In genomic region chr19:45667620-45668341, GRCh38 we compare ENCODE assay signal across 8 cellular contexts. TPM values are rescaled to one million over a fixed set of nuclear protein-coding genes. Genes with fewer than 3 reads are reported as not detected.
DNase-seq lines count a peak whose midpoint lies in the region; ATAC-seq and TF ChIP-seq lines count a peak whose summit lies in the region.

A gene with protein sequence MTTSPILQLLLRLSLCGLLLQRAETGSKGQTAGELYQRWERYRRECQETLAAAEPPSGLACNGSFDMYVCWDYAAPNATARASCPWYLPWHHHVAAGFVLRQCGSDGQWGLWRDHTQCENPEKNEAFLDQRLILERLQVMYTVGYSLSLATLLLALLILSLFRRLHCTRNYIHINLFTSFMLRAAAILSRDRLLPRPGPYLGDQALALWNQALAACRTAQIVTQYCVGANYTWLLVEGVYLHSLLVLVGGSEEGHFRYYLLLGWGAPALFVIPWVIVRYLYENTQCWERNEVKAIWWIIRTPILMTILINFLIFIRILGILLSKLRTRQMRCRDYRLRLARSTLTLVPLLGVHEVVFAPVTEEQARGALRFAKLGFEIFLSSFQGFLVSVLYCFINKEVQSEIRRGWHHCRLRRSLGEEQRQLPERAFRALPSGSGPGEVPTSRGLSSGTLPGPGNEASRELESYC (plus strand): TSS chr19:45668221. CDS start chr19:45669521, 1,300 bp downstream.

- H3K27me3 ChIP-seq in HCT116 (ENCODE audit: insufficient read depth, low read length), result no peaks in the 10 kb centered on the region
- no peaks in the 10 kb centered on the region for H3K27me3 ChIP-seq in SJCRH30
- no peaks in the 10 kb centered on the region for H3K27me3 ChIP-seq in right cardiac atrium (ENCODE audit: control insufficient read depth, insufficient read depth)

- TF ChIP-seq CTCF in CD14-positive monocyte (IDR thresholded peaks at IDR 0.05), result no peak
- no peak for TF ChIP-seq CTCF in HCT116 (IDR thresholded peaks at IDR 0.05 in 2 of 3, conservative IDR thresholded peaks at IDR 0.05 in 1 of 3; ENCODE audit: borderline replicate concordance in 1 of 3, insufficient read depth in 1 of 3, low read depth in 2 of 3, low read length in 2 of 3)

- H3K4me2 ChIP-seq in HCT116 (ENCODE audit: low read length), result peak within 1 kb of the TSS; percentile 95

- no peaks in the 10 kb centered on the region for H3K9me3 ChIP-seq in HCT116 (ENCODE audit: control insufficient read depth in 1 of 2, insufficient read depth in 1 of 2, low read depth in 1 of 2, low read length in 2 of 2)
- H3K9me3 ChIP-seq in SJCRH30 (replicated peaks), result no peaks in the 10 kb centered on the region
- no peaks in the 10 kb centered on the region for H3K9me3 ChIP-seq in right cardiac atrium (ENCODE audit: control insufficient read depth, low read length)

- WGBS in right cardiac atrium, result 10% methylated on average over 15 of the region's 15 CpGs

- no peaks in the 10 kb centered on the region for H3K36me3 ChIP-seq in HCT116 (ENCODE audit: control insufficient read depth in 1 of 2, insufficient read depth in 2 of 2, low read length in 2 of 2)
- H3K36me3 ChIP-seq in SJCRH30, result no peaks in the 10 kb centered on the region

- peak within 1 kb of the TSS; percentile 76 to 85 for H3K4me3 ChIP-seq in HCT116 (replicated peaks in 1 of 2; ENCODE audit: low read depth in 1 of 2, low read length in 2 of 2)
- peak within 1 kb of the TSS; percentile 50 for H3K4me3 ChIP-seq in SJCRH30
- peak within 1 kb of the TSS; percentile 72 for H3K4me3 ChIP-seq in right cardiac atrium (ENCODE audit: low read length)
- peak within 1 kb of the TSS; percentile 4 to 35 (median 26) for H3K4me3 ChIP-seq in skin epidermis

- no peaks in the 10 kb centered on the region for H4K20me1 ChIP-seq in HCT116 (ENCODE audit: insufficient read depth)

- H3K36me3 Mint-ChIP-seq in CD14-positive monocyte, result peaks cover 8 to 12% of the 10 kb centered on the region in 2 donors

- H3K27ac Mint-ChIP-seq in CD14-positive monocyte, result peak within 1 kb of the TSS in 5 of 7 donors; percentile 10 to 84 (median 54)

- RAD21 ChIA-PET in HCT116 (lab: Charles Lee; ENCODE audit: low non-redundant PET in 1 of 2, low total read pairs in 2 of 2, uncharacterized antibody in 2 of 2, unreplicated experiment in 2 of 2), result interaction anchor here (0.6 to 1.7 kb wide), 3 partner anchors 22 to 329 kb away, joined by 3 to 8 read pairs (median 3); no protein-coding TSS in a partner anchor

- peaks cover 0 to 34% (median 13%) of the 10 kb centered on the region in 7 donors for H3K9me3 Mint-ChIP-seq in CD14-positive monocyte

- POLR2A ChIA-PET in HCT116 (lab: Charles Lee), result interaction anchor here (0.7 to 2.0 kb wide), 4 partner anchors 9 to 200 kb away, joined by 3 to 16 read pairs (median 4); partner anchors contain the start of gene FOSB

- H2AFZ ChIP-seq in HCT116 (ENCODE audit: low read depth, low read length, poor library complexity, severe bottlenecking), result peak within 1 kb of the TSS; percentile 81

- H3K9me2 ChIP-seq in HCT116 (ENCODE audit: insufficient read depth), result no peaks in the 10 kb centered on the region

- peak; percentile 55 for ATAC-seq in HCT116
- peak; percentile 49 to 60 for ATAC-seq in right cardiac atrium
- no peak for ATAC-seq in GM19467 (IDR thresholded peaks at IDR 0.05; ENCODE audit: unreplicated experiment)
- ATAC-seq in HG03469 (IDR thresholded peaks at IDR 0.05; ENCODE audit: unreplicated experiment), result no peak

- H3K27me3 Mint-ChIP-seq in CD14-positive monocyte (ENCODE audit: low read depth in 3 of 3), result peaks cover 62 to 75% (median 67%) of the 10 kb centered on the region in 3 donors

- H3K4me1 ChIP-seq in HCT116 (ENCODE audit: control insufficient read depth in 1 of 2, insufficient read depth in 2 of 2, low read length in 2 of 2) (peaks cover 11 to 40% of the 10 kb centered on the region in 2 experiments), SJCRH30 (peaks cover 3% of the 10 kb centered on the region; the same call in 1 of the 2 replicates), right cardiac atrium (ENCODE audit: control insufficient read depth, insufficient read depth, low read length) (no peaks in the 10 kb centered on the region)

- TF ChIP-seq RAD21 in HCT116 (IDR thresholded peaks at IDR 0.05; ENCODE audit: low read depth), result no peak

- CTCF ChIA-PET in HCT116 (lab: Charles Lee), result interaction anchor here (1.0 to 3.1 kb wide), 3 partner anchors 22 to 182 kb away, joined by 4 to 17 read pairs (median 8); no protein-coding TSS in a partner anchor

- peak; percentile 83 for DNase-seq in CD14-positive monocyte (ENCODE audit: low spot score)
- peak; percentile 72 for DNase-seq in HCT116 (ENCODE audit: low read depth, low spot score)
- peak in 1 of 2 experiments; percentile 54 for DNase-seq in SJCRH30
- peak; percentile 61 for DNase-seq in activated naive CD4-positive, alpha-beta T cell treated with anti-CD3 and anti-CD28 coated beads, Interleukin-2, amount 50 U/mL, for 16 hours
- peak; percentile 62 to 89 (median 82) for DNase-seq in right cardiac atrium

- no peaks in the 10 kb centered on the region for H3K79me2 ChIP-seq in HCT116 (ENCODE audit: insufficient read depth, low read length)

- TF ChIP-seq POLR2A in HCT116 (IDR thresholded peaks at IDR 0.05; ENCODE audit: borderline replicate concordance, extremely low read depth, insufficient read depth, insufficient read length), result no peak

- no TSS peak for BruUV-seq in HCT116 (replicated peaks; lab: Mats Ljungman, UMichigan)

- H3K4me1 Mint-ChIP-seq in CD14-positive monocyte, result peaks cover 43% of the 10 kb centered on the region

- peak within 1 kb of the TSS; percentile 91 for H3K9ac ChIP-seq in HCT116 (ENCODE audit: low read length)

- H3K27ac ChIP-seq in HCT116 (ENCODE audit: low read depth, low read length), result peak within 1 kb of the TSS; percentile 71
- H3K27ac ChIP-seq in SJCRH30, result no peak within 1 kb of the TSS
- peak within 1 kb of the TSS; percentile 43 for H3K27ac ChIP-seq in right cardiac atrium (ENCODE audit: low read length)
- H3K27ac ChIP-seq in skin epidermis, result peak within 1 kb of the TSS in 12 of 21 experiments; percentile 1 to 75 (median 37)

- peak within 1 kb of the TSS; percentile 67 to 89 for H3K4me3 Mint-ChIP-seq in CD14-positive monocyte

- intact Hi-C loops in CD14-positive monocyte (cut with micrococcal nuclease) (no loop called here), HCT116 (cut with micrococcal nuclease) (no loop called here), right cardiac atrium (cut with DNase I) (no loop called here)

TF ChIP-seq in HCT116, 20 proteins besides CTCF, POLR2A, EP300 and RAD21:
- TF ChIP-seq ELF1 (IDR thresholded peaks at IDR 0.05; ENCODE audit: borderline replicate concordance, low read depth), result no peak
- TF ChIP-seq POLR2AphosphoS5 (IDR thresholded peaks at IDR 0.05; ENCODE audit: low read depth, low read length), result peak; percentile 20; the same call in 1 of the 2 replicates
- TF ChIP-seq EZH2phosphoT487 (IDR thresholded peaks at IDR 0.05; ENCODE audit: borderline replicate concordance), result no peak
- TF ChIP-seq CEBPB (IDR thresholded peaks at IDR 0.05; ENCODE audit: low read depth), result no peak
TF ChIP-seq in HCT116: peak in this region for 1.

RNA-seq across cellular contexts. Expression of the gene that starts here (rescaled TPM):
- not detected for polyA plus RNA-seq in CD14-positive monocyte
- total RNA-seq in HCT116 (2021; ENCODE audit: unreplicated experiment), result 14.1 TPM
- 9.9 and 10.3 TPM in 2 replicates for polyA plus RNA-seq in HCT116 (2012)
- 0.12 and 0.38 TPM in 2 replicates for total RNA-seq in SJCRH30 (2014; rRNA removed; shearing (Covaris generic))
- total RNA-seq in right cardiac atrium, result 10 to 100 TPM in 3 of 4 donors, 1 to 10 TPM in 1; 8.5 to 16.7 (median 12.5) TPM
- 8.7 TPM for polyA plus RNA-seq in right cardiac atrium

Comparison
In these comparisons a context has a peak if more than half of its experiments do, and no peak if none do; other contexts are left out.
1. Peak in DNase-seq in CD14-positive monocyte; RNA of the gene not detected or under 1 TPM.
2. ATAC-seq: peak in HCT116 (single experiment) and right cardiac atrium (2 of 2); none in GM19467 (single experiment) and HG03469 (single experiment).
3. H3K4me3 ChIP-seq: peak in every context shown above with its lines; median percentile 80 in HCT116; 72 in right cardiac atrium; 50 in SJCRH30; 26 in skin epidermis.